ENCODE assay signal across 31 cellular contexts in genomic region chr3:176926034-176926433, GRCh38.
"Had no signal": no experiment of that assay in that cellular context is flagged by ENCODE, and none has a peak within 500 bp of the region (broad histone marks: within the 10 kb centered on the region; RNA-seq: fewer than 3 reads in every experiment).

No MANE protein-coding gene starts in this region.

- H3K4me1 Mint-ChIP-seq: activated B cell treated with CpG ODN at 0.5 μM for 24 hours; activated CD4-positive, alpha-beta T cell treated with anti-CD3 and anti-CD28 coated beads for 36 hours; activated CD4-positive, alpha-beta T cell treated with anti-CD3 and anti-CD28 coated beads, Interleukin-2, amount 10 ng/mL, durations not matched to agents 24 days and 14 days had no signal

- H3K27ac Mint-ChIP-seq: activated B cell treated with CpG ODN at 0.5 μM for 24 hours; activated CD4-positive, alpha-beta memory T cell treated with anti-CD3 and anti-CD28 coated beads for 36 hours; activated CD4-positive, alpha-beta T cell treated with anti-CD3 and anti-CD28 coated beads for 36 hours; activated CD4-positive, alpha-beta T cell treated with anti-CD3 and anti-CD28 coated beads, Interleukin-2, amount 10 ng/mL, durations not matched to agents 24 days and 14 days; activated CD8-positive, alpha-beta memory T cell treated with anti-CD3 and anti-CD28 coated beads, Interleukin-2, amount 10 ng/mL, durations not matched to agents 7 days and 5 days; activated CD8-positive, alpha-beta T cell treated with anti-CD3 and anti-CD28 coated beads, Interleukin-2, amount 10 ng/mL, durations not matched to agents 7 days and 5 days; activated naive CD8-positive, alpha-beta T cell; activated T-cell treated with anti-CD3 and anti-CD28 coated beads, Interleukin-2, amount 50 U/mL, for 24 hours; activated T-cell treated with anti-CD3 and anti-CD28 coated beads, Interleukin-2, amount 50 U/mL, for 72 hours; effector memory CD8-positive, alpha-beta T cell; T-helper 17 cell; T-helper 2 cell treated with Interferon-gamma antibody and Interleukin-4, amounts not matched to agents 5 μg/mL and 100 μg/mL, for 36 hours had no signal

- ATAC-seq: activated CD4-positive, alpha-beta T cell treated with anti-CD3 and anti-CD28 coated beads for 36 hours; activated CD8-positive, alpha-beta memory T cell treated with anti-CD3 and anti-CD28 coated beads, Interleukin-2, amount 10 ng/mL, durations not matched to agents 7 days and 5 days; activated CD8-positive, alpha-beta T cell treated with anti-CD3 and anti-CD28 coated beads, Interleukin-2, amount 10 ng/mL, durations not matched to agents 7 days and 5 days; effector memory CD8-positive, alpha-beta T cell; heart left ventricle; T-helper 17 cell had no signal

- H3K27me3 ChIP-seq: brain microvascular endothelial cell had no signal

- H3K36me3 ChIP-seq: brain microvascular endothelial cell, heart left ventricle, WERI-Rb-1 had no signal

- H3K4me3 ChIP-seq: heart left ventricle had no signal

- H3K36me3 Mint-ChIP-seq: activated CD4-positive, alpha-beta memory T cell treated with anti-CD3 and anti-CD28 coated beads for 36 hours; activated CD8-positive, alpha-beta memory T cell treated with anti-CD3 and anti-CD28 coated beads, Interleukin-2, amount 10 ng/mL, durations not matched to agents 7 days and 5 days had no signal

- H3K4me3 Mint-ChIP-seq: activated B cell treated with CpG ODN at 0.5 μM for 24 hours; activated CD4-positive, alpha-beta memory T cell treated with anti-CD3 and anti-CD28 coated beads for 36 hours; activated CD4-positive, alpha-beta T cell treated with anti-CD3 and anti-CD28 coated beads for 36 hours; activated CD4-positive, alpha-beta T cell treated with anti-CD3 and anti-CD28 coated beads, Interleukin-2, amount 10 ng/mL, durations not matched to agents 24 days and 14 days; activated CD8-positive, alpha-beta memory T cell treated with anti-CD3 and anti-CD28 coated beads, Interleukin-2, amount 10 ng/mL, durations not matched to agents 7 days and 5 days; activated CD8-positive, alpha-beta T cell treated with anti-CD3 and anti-CD28 coated beads, Interleukin-2, amount 10 ng/mL, durations not matched to agents 7 days and 5 days; activated naive CD8-positive, alpha-beta T cell; activated T-cell treated with anti-CD3 and anti-CD28 coated beads, Interleukin-2, amount 50 U/mL, for 24 hours; activated T-cell treated with anti-CD3 and anti-CD28 coated beads, Interleukin-2, amount 50 U/mL, for 72 hours; effector memory CD8-positive, alpha-beta T cell; T-helper 17 cell; T-helper 2 cell treated with Interferon-gamma antibody and Interleukin-4, amounts not matched to agents 5 μg/mL and 100 μg/mL, for 36 hours had no signal

- DNase-seq: activated B cell treated with CpG ODN at 0.5 μM for 24 hours; activated CD4-positive, alpha-beta memory T cell treated with anti-CD3 and anti-CD28 coated beads for 36 hours; activated CD4-positive, alpha-beta T cell treated with anti-CD3 and anti-CD28 coated beads for 36 hours; activated CD4-positive, alpha-beta T cell treated with anti-CD3 and anti-CD28 coated beads, Interleukin-2, amount 10 ng/mL, durations not matched to agents 24 days and 14 days; activated CD4-positive, CD25-positive, alpha-beta regulatory T cell treated with anti-CD3 and anti-CD28 coated beads, Interleukin-2, amount 50 U/mL, for 72 hours; activated CD8-positive, alpha-beta memory T cell treated with anti-CD3 and anti-CD28 coated beads, Interleukin-2, amount 10 ng/mL, durations not matched to agents 7 days and 5 days; activated CD8-positive, alpha-beta memory T cell treated with anti-CD3 and anti-CD28 coated beads, Interleukin-2, amount 50 U/mL, for 4 hours; activated CD8-positive, alpha-beta T cell treated with anti-CD3 and anti-CD28 coated beads, Interleukin-2, amount 10 ng/mL, durations not matched to agents 7 days and 5 days; activated gamma-delta T cell treated with Interleukin-2 at 50 U/mL for 16 hours; activated naive CD4-positive, alpha-beta T cell treated with anti-CD3 and anti-CD28 coated beads, Interleukin-2, amount 50 U/mL, for 16 hours; activated naive CD4-positive, alpha-beta T cell treated with Interleukin-2 at 50 U/mL for 16 hours; activated T-cell treated with anti-CD3 and anti-CD28 coated beads for 4 hours; activated T-cell treated with anti-CD3 and anti-CD28 coated beads, Interleukin-2, amount 50 U/mL, for 24 hours; activated T-cell treated with anti-CD3 and anti-CD28 coated beads, Interleukin-2, amount 50 U/mL, for 72 hours; amniotic stem cell; anterior cingulate cortex; brain microvascular endothelial cell; cortex of kidney; dermis blood vessel endothelial cell; effector CD4-positive, alpha-beta T cell; effector memory CD8-positive, alpha-beta T cell; foreskin fibroblast; glutamatergic neuron; heart left ventricle; hypothalamus; T-helper 17 cell; T1000; WERI-Rb-1 had no signal

- H3K4me1 ChIP-seq: heart left ventricle had no signal

- H3K27ac ChIP-seq: brain microvascular endothelial cell, epithelial cell of prostate, heart left ventricle, WERI-Rb-1 had no signal

- H3K9me3 ChIP-seq: heart left ventricle had no signal

- H3K9me3 Mint-ChIP-seq: activated B cell treated with CpG ODN at 0.5 μM for 24 hours; activated CD4-positive, alpha-beta T cell treated with anti-CD3 and anti-CD28 coated beads, Interleukin-2, amount 10 ng/mL, durations not matched to agents 24 days and 14 days; activated T-cell treated with anti-CD3 and anti-CD28 coated beads, Interleukin-2, amount 50 U/mL, for 24 hours; activated T-cell treated with anti-CD3 and anti-CD28 coated beads, Interleukin-2, amount 50 U/mL, for 72 hours; effector memory CD8-positive, alpha-beta T cell; T-helper 2 cell treated with Interferon-gamma antibody and Interleukin-4, amounts not matched to agents 5 μg/mL and 100 μg/mL, for 36 hours had no signal
